15 cellular contexts compared by ENCODE assay signal in genomic region chr10:124385627-124386185, GRCh38. TPM values are rescaled to one million over a fixed set of nuclear protein-coding genes. Genes with fewer than 3 reads are reported as not detected.
A peak's percentile ranks its signal among the peaks of the same experiment; 100 is the strongest.
DNase-seq lines count a peak whose midpoint lies in the region; ATAC-seq and TF ChIP-seq lines count a peak whose summit lies in the region.
"Had no signal": no experiment of that assay in that cellular context is flagged by ENCODE, and none has a peak within 500 bp of the region (broad histone marks: within the 10 kb centered on the region; RNA-seq: fewer than 3 reads in every experiment).

No MANE protein-coding gene starts in this region.

- H3K9me3 ChIP-seq in neural progenitor cell (ENCODE audit: low read depth), result no peaks in the 10 kb centered on the region
- no peaks in the 10 kb centered on the region for H3K9me3 ChIP-seq in spleen
- H3K9me3 ChIP-seq in esophagus muscularis mucosa, result no peaks in the 10 kb centered on the region
- H3K9me3 ChIP-seq in thyroid gland, result no peaks in the 10 kb centered on the region
- H3K9me3 ChIP-seq: A549, BE2C, HAP-1 had no signal

- H3K9ac ChIP-seq in neural progenitor cell, result no peak overlapping the region
- H3K9ac ChIP-seq: GM23248 had no signal

- H3K27ac ChIP-seq in GM23338 (ENCODE audit: low read depth) (no peak overlapping the region), neural progenitor cell (no peak overlapping the region), spleen (no peak overlapping the region), esophagus muscularis mucosa (replicated peaks in 1 of 4) (no peak overlapping the region), foreskin keratinocyte (no peak overlapping the region), thyroid gland (no peak overlapping the region)
- H3K27ac ChIP-seq: A549, C4-2B, GM23248 had no signal

- WGBS in spleen, 5 donors, result 89 to 94% (median 90%) methylated on average over 12 of the region's 12 CpGs
- 98% methylated on average over 8 of the region's 12 CpGs for WGBS in esophagus muscularis mucosa
- WGBS in thyroid gland, 2 donors, result 86 to 98% methylated on average over 9 of the region's 12 CpGs

- H3K27me3 ChIP-seq in GM23338 (ENCODE audit: insufficient read depth), result peaks cover 6% of the 10 kb centered on the region; the same call in 1 of the 2 replicates
- H3K27me3 ChIP-seq in H7 (ENCODE audit: control insufficient read depth, insufficient read depth, low read length), result peaks cover 5% of the 10 kb centered on the region
- peaks cover 16% of the 10 kb centered on the region for H3K27me3 ChIP-seq in neural progenitor cell
- H3K27me3 ChIP-seq in spleen (replicated peaks in 1 of 7), result peaks cover 0 to 34% (median 7%) of the 10 kb centered on the region in 7 donors
- no peaks in the 10 kb centered on the region for H3K27me3 ChIP-seq in esophagus muscularis mucosa
- H3K27me3 ChIP-seq in foreskin keratinocyte, result peaks cover 3% of the 10 kb centered on the region
- no peaks in the 10 kb centered on the region for H3K27me3 ChIP-seq in thyroid gland
- H3K27me3 ChIP-seq: BE2C had no signal

- H3K27ac Mint-ChIP-seq in GM23338, result no peak overlapping the region
- peak overlapping the region; percentile 37 for H3K27ac Mint-ChIP-seq in neural progenitor cell
- H3K27ac Mint-ChIP-seq: CD4-positive, alpha-beta memory T cell had no signal

- H3K27me3 Mint-ChIP-seq in GM23338 (ENCODE audit: insufficient read depth, low read depth, poor library complexity), result peaks cover 7% of the 10 kb centered on the region
- H3K27me3 Mint-ChIP-seq in neural progenitor cell (ENCODE audit: insufficient read depth, low read depth), result peaks cover 4% of the 10 kb centered on the region

- 0 out of 2 replicates have a peak, but pooled peaks cover 5% of the 10 kb centered on the region for H3F3A ChIP-seq in GM23338 (replicated peaks; ENCODE audit: low read depth)
- no peaks in the 10 kb centered on the region for H3F3A ChIP-seq in neural progenitor cell (ENCODE audit: low read depth)

- no peaks in the 10 kb centered on the region for H3K36me3 ChIP-seq in GM23338 (ENCODE audit: insufficient read depth)
- no peaks in the 10 kb centered on the region for H3K36me3 ChIP-seq in H7 (replicated peaks; ENCODE audit: control insufficient read depth, insufficient read depth, low read length)
- no peaks in the 10 kb centered on the region for H3K36me3 ChIP-seq in neural progenitor cell
- no peaks in the 10 kb centered on the region for H3K36me3 ChIP-seq in spleen
- no peaks in the 10 kb centered on the region for H3K36me3 ChIP-seq in esophagus muscularis mucosa
- no peaks in the 10 kb centered on the region for H3K36me3 ChIP-seq in thyroid gland
- H3K36me3 ChIP-seq: BE2C, HAP-1 had no signal

- ATAC-seq in GM23338, result no peak
- ATAC-seq in foreskin keratinocyte, result no peak
- ATAC-seq: A549, GM12878 had no signal

- no peak for DNase-seq in GM23338 (ENCODE audit: low spot score)
- DNase-seq in H7, result peak; percentile 46
- peak; percentile 53 for DNase-seq in neural progenitor cell (ENCODE audit: low spot score)
- DNase-seq in spleen, result peak; percentile 59
- DNase-seq in esophagus muscularis mucosa (ENCODE audit: extremely low spot score), result no peak
- DNase-seq in foreskin keratinocyte, result no peak
- DNase-seq in thyroid gland, result no peak
- DNase-seq: BE2C; CD4-positive, alpha-beta memory T cell; DMS79; GM23248 had no signal

- peak overlapping the region; percentile 90 for H2AFZ ChIP-seq in GM23338
- peak overlapping the region; percentile 26 for H2AFZ ChIP-seq in neural progenitor cell (replicated peaks)
- H2AFZ ChIP-seq: GM23248 had no signal

- H3K4me3 Mint-ChIP-seq in GM23338 (no peak overlapping the region), neural progenitor cell (no peak overlapping the region)

- H3K9me3 Mint-ChIP-seq in GM23338 (no peaks in the 10 kb centered on the region), neural progenitor cell (no peaks in the 10 kb centered on the region)
- H3K9me3 Mint-ChIP-seq: CD4-positive, alpha-beta memory T cell had no signal

- intact Hi-C loops in spleen (cut with DNase I; ENCODE audit: low total_unique reads) (loop anchor here (5.0 kb wide), 1 partner anchor 293 kb away; the partner anchor contains the start of gene CHST15), esophagus muscularis mucosa (cut with DNase I) (loop anchor here (5.0 to 10.0 kb wide), 2 partner anchors 231 to 278 kb away; no protein-coding TSS in a partner anchor), thyroid gland (cut with DNase I) (no loop called here)

- H3K79me2 ChIP-seq in GM23338 (replicated peaks; ENCODE audit: insufficient read depth) (no peaks in the 10 kb centered on the region), neural progenitor cell (ENCODE audit: low read depth) (no peaks in the 10 kb centered on the region)

- H3K36me3 Mint-ChIP-seq in GM23338 (ENCODE audit: low read depth) (no peaks in the 10 kb centered on the region), neural progenitor cell (no peaks in the 10 kb centered on the region)
- H3K36me3 Mint-ChIP-seq: CD4-positive, alpha-beta memory T cell had no signal

- peaks cover 3% of the 10 kb centered on the region; the same call in 1 of the 2 replicates for H3K4me1 ChIP-seq in GM23338 (ENCODE audit: insufficient read depth)
- peaks cover 10% of the 10 kb centered on the region for H3K4me1 ChIP-seq in neural progenitor cell
- H3K4me1 ChIP-seq in spleen, result peaks cover 0 to 16% (median 13%) of the 10 kb centered on the region in 6 donors
- H3K4me1 ChIP-seq in esophagus muscularis mucosa, result peaks cover 5 to 21% (median 16%) of the 10 kb centered on the region in 4 donors
- H3K4me1 ChIP-seq in foreskin keratinocyte, result no peaks in the 10 kb centered on the region
- H3K4me1 ChIP-seq in thyroid gland, result peaks cover 5 to 6% of the 10 kb centered on the region in 2 donors
- H3K4me1 ChIP-seq: A549, BE2C had no signal

- no peaks in the 10 kb centered on the region for H3K9me2 ChIP-seq in GM23338 (ENCODE audit: insufficient read depth)

- H4K20me1 ChIP-seq in GM23338 (replicated peaks; ENCODE audit: insufficient read depth), result no peaks in the 10 kb centered on the region
- no peaks in the 10 kb centered on the region for H4K20me1 ChIP-seq in neural progenitor cell (ENCODE audit: low read depth)

- H3K4me1 Mint-ChIP-seq in GM23338 (no peaks in the 10 kb centered on the region; the same call in 2 of the 3 replicates), neural progenitor cell (peaks cover 4% of the 10 kb centered on the region)

- TF ChIP-seq EP300 in esophagus muscularis mucosa (IDR thresholded peaks at IDR 0.05), result no peak

- H3K4me2 ChIP-seq in GM23338 (no peak overlapping the region), neural progenitor cell (peak overlapping the region; percentile 13)
- H3K4me2 ChIP-seq: A549 had no signal

- TF ChIP-seq CTCF in GM23338 (conservative IDR thresholded peaks at IDR 0.05; ENCODE audit: low read depth in 2 of 2) (no peak), neural progenitor cell (IDR thresholded peaks at IDR 0.05) (no peak), spleen (IDR thresholded peaks at IDR 0.05 in 8 of 11, conservative IDR thresholded peaks at IDR 0.05 in 3 of 11) (no peak), esophagus muscularis mucosa (IDR thresholded peaks at IDR 0.05) (no peak), foreskin keratinocyte (conservative IDR thresholded peaks at IDR 0.05) (no peak), thyroid gland (IDR thresholded peaks at IDR 0.05) (no peak)

- no peak for TF ChIP-seq POLR2A in spleen (IDR thresholded peaks at IDR 0.05)
- no peak for TF ChIP-seq POLR2A in esophagus muscularis mucosa (IDR thresholded peaks at IDR 0.05; ENCODE audit: low read depth)
- TF ChIP-seq POLR2A in thyroid gland (IDR thresholded peaks at IDR 0.05), result no peak

- no peak overlapping the region for H3K4me3 ChIP-seq in GM23338
- H3K4me3 ChIP-seq in H7 (ENCODE audit: insufficient read depth, low read depth, low read length), result no peak overlapping the region
- H3K4me3 ChIP-seq in neural progenitor cell, result no peak overlapping the region
- no peak overlapping the region for H3K4me3 ChIP-seq in spleen
- H3K4me3 ChIP-seq in esophagus muscularis mucosa, result no peak overlapping the region
- H3K4me3 ChIP-seq in thyroid gland (replicated peaks in 1 of 3), result no peak overlapping the region
- H3K4me3 ChIP-seq: A549, GM12878, GM23248, HAP-1 had no signal

TF ChIP-seq in GM23338, 12 proteins besides CTCF, POLR2A, EP300 and RAD21 (continues in another document):
- TF ChIP-seq EZH2phosphoT487 (IDR thresholded peaks at IDR 0.05; ENCODE audit: unreplicated experiment) (no peak), ZNF331 (CRISPR knock-in tag; IDR thresholded peaks at IDR 0.05; ENCODE audit: low read depth) (no peak), REST (IDR thresholded peaks at IDR 0.05; ENCODE audit: unreplicated experiment) (no peak)

RNA-seq across cellular contexts. Expression of gene OAT, which starts 33.0 kb away (rescaled TPM):
- total RNA-seq in GM23338 (2014; rRNA removed; shearing (Covaris generic)), result 139 and 158 TPM in 2 replicates
- polyA plus RNA-seq in GM23338 (2016; fragmentation: Nextera tagmentation; extraction: Ambion mirVana), result 131 and 136 TPM in 2 replicates
- total RNA-seq in H7 (2014; rRNA removed; shearing (Covaris generic)), result 214 and 241 TPM in 2 replicates
- 40.8 and 56.7 TPM in 2 replicates for total RNA-seq in neural progenitor cell (ENCODE audit: low replicate concordance)
- total RNA-seq in spleen, result 10 to 100 TPM; 42.4 to 63.0 (median 52.7) TPM
- 10 to 100 TPM; 22.1 to 32.5 (median 26.5) TPM for polyA plus RNA-seq in spleen
- total RNA-seq in esophagus muscularis mucosa, result 100 to 1,000 TPM in 3 of 4 donors, 10 to 100 TPM in 1; 98.8 to 169 (median 143) TPM
- total RNA-seq in foreskin keratinocyte, result 263 and 268 TPM in 2 replicates
- 146 and 166 TPM in 2 replicates for polyA plus RNA-seq in foreskin keratinocyte
- total RNA-seq in thyroid gland, result 100 to 1,000 TPM in 1 of 4 donors, 10 to 100 TPM in 3; 75.3 to 111 (median 95.8) TPM

Comparison
In these comparisons a context has a peak if more than half of its experiments do, and no peak if none do; other contexts are left out.
1. DNase-seq: peak in H7 (single experiment), neural progenitor cell (single experiment) and spleen (single experiment); none in GM23338 (single experiment), esophagus muscularis mucosa (single experiment), foreskin keratinocyte (0 of 2) and thyroid gland (0 of 2).